8 cellular contexts compared by ENCODE assay signal in the genomic region with DNA sequence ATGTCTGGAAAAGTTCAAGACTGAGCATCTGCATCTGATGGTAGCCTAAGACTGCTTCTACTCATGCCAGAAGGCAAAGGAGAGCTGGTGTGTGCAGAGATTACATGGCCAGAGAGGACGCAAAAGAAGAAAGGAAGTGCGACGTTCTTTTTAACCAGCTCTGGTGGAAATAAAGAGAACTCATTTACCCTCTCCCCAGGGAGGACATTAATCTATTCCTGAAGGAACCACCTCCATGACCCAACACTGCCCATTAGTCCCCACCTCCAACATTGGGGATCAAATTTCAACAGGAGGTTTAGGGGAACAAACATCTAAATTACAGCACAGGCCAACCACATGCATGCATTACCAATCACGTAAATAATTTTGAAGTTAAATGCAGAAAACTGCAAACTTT. TPM values are rescaled to one million over a fixed set of nuclear protein-coding genes. Genes with fewer than 3 reads are reported as not detected.
DNase-seq lines count a peak whose midpoint lies in the region; ATAC-seq, FAIRE-seq and TF ChIP-seq lines count a peak whose summit lies in the region.

No MANE protein-coding gene starts in this region.

- POLR2A ChIA-PET in CD8-positive, alpha-beta T cell (lab: Charles Lee) = interaction anchor here (0.8 to 4.8 kb wide), 2 partner anchors 108 to 116 kb away, joined by 3 to 83 read pairs; a partner anchor contains a TSS
- POLR2A ChIA-PET in K562 (lab: Yijun Ruan, JAX) = interaction anchor here (0.8 to 1.2 kb wide), 4 partner anchors 9 to 17 kb away, joined by 3 to 5 read pairs (median 4); no protein-coding TSS in a partner anchor

- peaks cover 87% of the 10 kb centered on the region for H3K79me2 ChIP-seq in Karpas-422 (ENCODE audit: low read length)
- H3K79me2 ChIP-seq in K562 (ENCODE audit: control insufficient read depth, insufficient read depth, low read length) = peaks cover 79% of the 10 kb centered on the region

- intact Hi-C loops in CD8-positive, alpha-beta T cell (cut with DNase I, micrococcal nuclease) = loop anchor here (2.0 to 10.0 kb wide), 4 partner anchors 57 to 1734 kb away; a partner anchor contains a TSS
- intact Hi-C loops in K562 (cut with micrococcal nuclease) = loop anchor here (5.0 kb wide), 1 partner anchor 97 kb away; a partner anchor contains a TSS

- no peak for TF ChIP-seq RAD21 in K562 (CRISPR knock-in tag; conservative IDR thresholded peaks at IDR 0.05 in 1 of 2, IDR thresholded peaks at IDR 0.05 in 1 of 2)

- H2AFZ ChIP-seq in Karpas-422 (ENCODE audit: low read length) (no peak overlapping the region), K562 (ENCODE audit: low read depth, low read length) (peak overlapping the region; percentile 93; the same call in 1 of the 2 replicates)

- H3K4me3 ChIP-seq in CD8-positive, alpha-beta T cell (ENCODE audit: low read depth, low read length) = peak overlapping the region; percentile 56
- peak overlapping the region; percentile 97 for H3K4me3 ChIP-seq in Karpas-422 (ENCODE audit: low read length)
- peak overlapping the region; percentile 97 for H3K4me3 ChIP-seq in K562
- no peak overlapping the region for H3K4me3 ChIP-seq in small intestine (ENCODE audit: low read depth in 1 of 2, low read length in 2 of 2)

- peak overlapping the region; percentile 90 for H3K4me3 Mint-ChIP-seq in CD8-positive, alpha-beta T cell
- H3K4me3 Mint-ChIP-seq in naive B cell = peak overlapping the region; percentile 95 to 99 (median 97)

- peaks cover 10% of the 10 kb centered on the region; the same call in 1 of the 2 replicates for H4K20me1 ChIP-seq in Karpas-422 (ENCODE audit: insufficient read depth, low read depth, low read length)
- no peaks in the 10 kb centered on the region; the same call in 1 of the 2 replicates for H4K20me1 ChIP-seq in K562 (replicated peaks; ENCODE audit: control insufficient read depth, insufficient read depth, low read length)

- peaks cover 25% of the 10 kb centered on the region for H3K36me3 Mint-ChIP-seq in CD8-positive, alpha-beta T cell
- peaks cover 6 to 11% of the 10 kb centered on the region in 2 donors for H3K36me3 Mint-ChIP-seq in naive B cell

- H3K27me3 Mint-ChIP-seq in CD8-positive, alpha-beta T cell (ENCODE audit: low read depth) = no peaks in the 10 kb centered on the region
- H3K27me3 Mint-ChIP-seq in naive B cell = no peaks in the 10 kb centered on the region

- H3K27me3 ChIP-seq in CD8-positive, alpha-beta T cell (ENCODE audit: insufficient read depth, low read length) = no peaks in the 10 kb centered on the region
- H3K27me3 ChIP-seq in Karpas-422 (ENCODE audit: low read length) (no peaks in the 10 kb centered on the region), K562 (ENCODE audit: control insufficient read depth in 2 of 2, insufficient read depth in 2 of 2, low read length in 2 of 2) (no peaks in the 10 kb centered on the region), small intestine (ENCODE audit: control insufficient read depth in 2 of 2, insufficient read depth in 2 of 2, low read length in 2 of 2) (no peaks in the 10 kb centered on the region)

- H3K4me1 Mint-ChIP-seq in CD8-positive, alpha-beta T cell (ENCODE audit: low read depth) = peaks cover 48% of the 10 kb centered on the region
- peaks cover 16 to 35% (median 34%) of the 10 kb centered on the region in 3 donors for H3K4me1 Mint-ChIP-seq in naive B cell

- TF ChIP-seq EP300 in K562 (IDR thresholded peaks at IDR 0.05; ENCODE audit: low read length) = no peak

- FAIRE-seq in K562 (lab: Jason Lieb, UNC) (peak; percentile 35), small intestine (lab: Jason Lieb, UNC) (no peak)

- H3K4me2 ChIP-seq in Karpas-422 (ENCODE audit: low read depth, low read length, poor library complexity, severe bottlenecking) = peak overlapping the region; percentile 76
- H3K4me2 ChIP-seq in K562 (ENCODE audit: insufficient read depth, low read length) = peak overlapping the region; percentile 87

- TF ChIP-seq POLR2A in K562 (conservative IDR thresholded peaks at IDR 0.05) = no peak

- peaks cover 21% of the 10 kb centered on the region for H3K4me1 ChIP-seq in CD8-positive, alpha-beta T cell (ENCODE audit: insufficient read depth, low read length)
- H3K4me1 ChIP-seq in Karpas-422 (ENCODE audit: low read length) (peaks cover 39% of the 10 kb centered on the region), K562 (replicated peaks in 1 of 2; ENCODE audit: control insufficient read depth in 2 of 2, insufficient read depth in 2 of 2, low read length in 2 of 2) (peaks cover 8 to 16% of the 10 kb centered on the region in 2 experiments; a peak in 4 of 5 replicates), small intestine (ENCODE audit: control insufficient read depth in 2 of 2, insufficient read depth in 1 of 2, low read depth in 1 of 2, low read length in 1 of 2) (peaks cover 0 to 5% of the 10 kb centered on the region in 2 donors)

- in situ Hi-C loops in K562 (cut with MboI) = no loop called here

- H3K9me3 Mint-ChIP-seq in CD8-positive, alpha-beta T cell = peaks cover 8% of the 10 kb centered on the region
- peaks cover 0 to 11% (median 4%) of the 10 kb centered on the region in 7 donors for H3K9me3 Mint-ChIP-seq in naive B cell

- no peak for TF ChIP-seq CTCF in CD8-positive, alpha-beta T cell (IDR thresholded peaks at IDR 0.05)
- TF ChIP-seq CTCF in K562 (IDR thresholded peaks at IDR 0.05 in 2 of 3, conservative IDR thresholded peaks at IDR 0.05 in 1 of 3; ENCODE audit: insufficient read depth in 2 of 3, low read depth in 1 of 3, low read length in 3 of 3) = no peak

- H3K9ac ChIP-seq in Karpas-422 (ENCODE audit: low read length) (peak overlapping the region; percentile 98), K562 (ENCODE audit: insufficient read depth in 1 of 2, low read depth in 2 of 2, low read length in 2 of 2) (peak overlapping the region; percentile 43 to 85; a peak in 3 of 4 replicates)

- BruUV-seq in K562 (replicated peaks; lab: Mats Ljungman, UMichigan) = no TSS peak

- no peaks in the 10 kb centered on the region for H3K36me3 ChIP-seq in CD8-positive, alpha-beta T cell (ENCODE audit: insufficient read depth, low read length)
- H3K36me3 ChIP-seq in Karpas-422 (ENCODE audit: insufficient read depth, low read length) = peaks cover 28% of the 10 kb centered on the region
- no peaks in the 10 kb centered on the region; the same call in 1 of the 3 replicates for H3K36me3 ChIP-seq in K562 (ENCODE audit: control insufficient read depth, insufficient read depth, low read length)
- no peaks in the 10 kb centered on the region for H3K36me3 ChIP-seq in small intestine (ENCODE audit: control insufficient read depth in 2 of 2, insufficient read depth in 2 of 2, low read length in 2 of 2)

- CTCF ChIA-PET in CD8-positive, alpha-beta T cell (lab: Charles Lee) = interaction anchor here (0.8 to 5.9 kb wide), 6 partner anchors 12 to 469 kb away, joined by 3 to 46 read pairs (median 5); a partner anchor contains a TSS
- CTCF ChIA-PET in K562 (lab: Yijun Ruan, JAX; ENCODE audit: low intra/inter-chr PET ratio) = no interaction called here

- WGBS in K562 (ENCODE audit: insufficient coverage, low coverage, missing lambda C conversion rate) = 0% methylated on average over 4 of the region's 4 CpGs
- whole genome bisulfite sequencing in small intestine, 3 donors = 58 to 77% (median 66%) methylated on average over 4 of the region's 4 CpGs

- no peaks in the 10 kb centered on the region for H3K9me1 ChIP-seq in K562 (ENCODE audit: control insufficient read depth, insufficient read depth, low read length)

- H3K27ac Mint-ChIP-seq in CD8-positive, alpha-beta T cell = peak overlapping the region; percentile 98
- H3K27ac Mint-ChIP-seq in naive B cell = peak overlapping the region in 3 of 6 donors; percentile 24 to 88 (median 87)

- no peak for ATAC-seq in CD8-positive, alpha-beta T cell
- ATAC-seq in K562 = no peak
- no peak for ATAC-seq in naive B cell (ENCODE audit: low read depth in 2 of 2)
- ATAC-seq in HG03520 (IDR thresholded peaks at IDR 0.05; ENCODE audit: unreplicated experiment) = no peak
- ATAC-seq in GM21528 (IDR thresholded peaks at IDR 0.05; ENCODE audit: low FRiP score, unreplicated experiment) = no peak

- no peaks in the 10 kb centered on the region for H3K9me3 ChIP-seq in CD8-positive, alpha-beta T cell (ENCODE audit: low read length)
- no peaks in the 10 kb centered on the region for H3K9me3 ChIP-seq in Karpas-422 (ENCODE audit: low read length)
- no peaks in the 10 kb centered on the region for H3K9me3 ChIP-seq in K562 (replicated peaks; ENCODE audit: control insufficient read depth, insufficient read depth, low read depth, low read length)
- no peaks in the 10 kb centered on the region for H3K9me3 ChIP-seq in small intestine (ENCODE audit: control insufficient read depth, low read depth)

- no peaks in the 10 kb centered on the region for H3K9me2 ChIP-seq in Karpas-422 (replicated peaks; ENCODE audit: insufficient read depth, low read length)

- no peak for DNase-seq in CD8-positive, alpha-beta T cell
- peak; percentile 82 for DNase-seq in Karpas-422
- DNase-seq in K562 (ENCODE audit: extremely low read depth in 1 of 4, low spot score in 3 of 4) = peak in 2 of 4 experiments; percentile 12 to 49
- no peak for DNase-seq in naive B cell
- no peak for DNase-seq in small intestine
- DNase-seq in NCI-H2029 treated with DMSO at 0.1 percent for 48 hours (lab: John Stamatoyannopoulos, UW) = no peak

- H3K27ac ChIP-seq in CD8-positive, alpha-beta T cell (ENCODE audit: low read depth, low read length) = no peak overlapping the region
- H3K27ac ChIP-seq in Karpas-422 (ENCODE audit: low read length) (peak overlapping the region; percentile 92), K562 (ENCODE audit: extremely low read depth, low read depth, low read length) (peak overlapping the region; percentile 94; the same call in 1 of the 3 replicates), small intestine (ENCODE audit: low read depth in 1 of 2, low read length in 1 of 2) (no peak overlapping the region)

RNA-seq across cellular contexts. Expression of a gene that starts 1.5 kb away (rescaled TPM):
- 10 to 100 TPM; 54.8 to 68.7 TPM for total RNA-seq in CD8-positive, alpha-beta T cell
- 42.3 and 77.7 TPM in 2 replicates for total RNA-seq in Karpas-422 (2014; rRNA removed; shearing (Covaris generic); ENCODE audit: low replicate concordance)
- total RNA-seq in K562 (2011; cell fraction: chromatin; rRNA removed; ENCODE audit: low replicate concordance) = 18.7 and 56.8 TPM in 2 replicates
- total RNA-seq in K562 (2011; cell fraction: nucleolus; rRNA removed) = 11.3 and 15.9 TPM in 2 replicates
- 30.7 and 64.5 TPM in 2 replicates for total RNA-seq in K562 (2011; cell fraction: nucleoplasm; rRNA removed)
- total RNA-seq in K562 (2014; rRNA removed) (14.9 and 23.2 TPM in 2 replicates), K562 (2014; rRNA removed; fragmentation: Illumina TruSeq; extraction: Trizol) (24.4 and 25.0 TPM in 2 replicates), K562 (2015; rRNA removed; fragmentation: Illumina TruSeq; extraction: Trizol) (23.2 and 27.1 TPM in 2 replicates), K562 (2021) (22.6 and 23.2 TPM in 2 replicates)
- polyA plus RNA-seq in K562 (2011; rRNA removed) (22.9 and 30.5 TPM in 2 replicates), K562 (2014; fragmentation: Illumina TruSeq; extraction: Trizol) (26.4 and 30.0 TPM in 2 replicates), K562 (2014; fragmentation: Nextera tagmentation; extraction: Ambion mirVana) (10 to 100 TPM; 17.3 to 24.4 TPM), K562 (2014; rRNA removed) (22.2 and 25.7 TPM in 2 replicates), naive B cell (ENCODE audit: low read depth in 6 of 6) (10 to 100 TPM; 40.2 to 48.7 (median 42.6) TPM), small intestine (10 to 100 TPM in 2 of 3 donors, 1 to 10 TPM in 1; 8.9 to 17.7 (median 12.7) TPM)
- polyA plus RNA-seq in K562 (2011; cell fraction: cytosol; rRNA removed) = 4.0 and 8.7 TPM in 2 replicates
- polyA plus RNA-seq in K562 (2011; cell fraction: nucleus; rRNA removed) = 6.3 and 11.6 TPM in 2 replicates
- polyA plus RNA-seq in K562 (2012) = 17.4 and 19.4 TPM in 2 replicates
- polyA minus RNA-seq in K562 (2011; rRNA and poly(A)+ RNA removed) = 46.4 and 62.6 TPM in 2 replicates
- 13.9 and 16.8 TPM in 2 replicates for polyA minus RNA-seq in K562 (2011; cell fraction: cytosol; rRNA and poly(A)+ RNA removed)
- 18.2 and 29.5 TPM in 2 replicates for polyA minus RNA-seq in K562 (2011; cell fraction: nucleus; rRNA and poly(A)+ RNA removed)

RNA-seq across cellular contexts. Expression of a gene that starts 41.6 kb away (rescaled TPM):
- total RNA-seq in CD8-positive, alpha-beta T cell = under 1 TPM in 1 of 2 experiments, not detected in 1; 0.24 TPM
- total RNA-seq in Karpas-422 (2014; rRNA removed; shearing (Covaris generic); ENCODE audit: low replicate concordance) = 11.4 and 17.0 TPM in 2 replicates
- 7.0 and 14.8 TPM in 2 replicates for total RNA-seq in K562 (2011; cell fraction: chromatin; rRNA removed; ENCODE audit: low replicate concordance)
- 5.0 and 6.0 TPM in 2 replicates for total RNA-seq in K562 (2011; cell fraction: nucleolus; rRNA removed)
- total RNA-seq in K562 (2011; cell fraction: nucleoplasm; rRNA removed) = 9.5 and 10.6 TPM in 2 replicates
- total RNA-seq in K562 (2014; rRNA removed) = 2.1 and 3.6 TPM in 2 replicates
- total RNA-seq in K562 (2014; rRNA removed; fragmentation: Illumina TruSeq; extraction: Trizol) = 3.2 and 4.3 TPM in 2 replicates
- 2.8 and 3.8 TPM in 2 replicates for total RNA-seq in K562 (2015; rRNA removed; fragmentation: Illumina TruSeq; extraction: Trizol)
- 2.1 and 3.1 TPM in 2 replicates for total RNA-seq in K562 (2021)
- 4.5 and 5.9 TPM in 2 replicates for polyA plus RNA-seq in K562 (2011; rRNA removed)
- 1.5 and 3.7 TPM in 2 replicates for polyA plus RNA-seq in K562 (2011; cell fraction: cytosol; rRNA removed)
- polyA plus RNA-seq in K562 (2011; cell fraction: nucleus; rRNA removed) = 4.5 and 5.1 TPM in 2 replicates
- polyA plus RNA-seq in K562 (2012) = 2.3 and 2.6 TPM in 2 replicates
- 2.6 and 3.0 TPM in 2 replicates for polyA plus RNA-seq in K562 (2014; fragmentation: Illumina TruSeq; extraction: Trizol)
- polyA plus RNA-seq in K562 (2014; fragmentation: Nextera tagmentation; extraction: Ambion mirVana) = 1 to 10 TPM; 2.8 to 3.1 TPM
- polyA plus RNA-seq in K562 (2014; rRNA removed) = 2.7 and 3.3 TPM in 2 replicates
- 3.9 and 5.0 TPM in 2 replicates for polyA minus RNA-seq in K562 (2011; rRNA and poly(A)+ RNA removed)
- polyA minus RNA-seq in K562 (2011; cell fraction: cytosol; rRNA and poly(A)+ RNA removed) = 0.91 and 2.0 TPM in 2 replicates
- polyA minus RNA-seq in K562 (2011; cell fraction: nucleus; rRNA and poly(A)+ RNA removed) = 3.2 and 3.5 TPM in 2 replicates
- polyA plus RNA-seq in naive B cell (ENCODE audit: low read depth in 6 of 6) = not detected
- polyA plus RNA-seq in small intestine = 1 to 10 TPM in 1 of 3 donors, not detected in 2; 5.1 TPM

Comparison
In these comparisons a context has a peak if more than half of its experiments do, and no peak if none do; other contexts are left out.
1. H3K27ac ChIP-seq: peak in Karpas-422 (single experiment) and K562 (single experiment); none in CD8-positive, alpha-beta T cell (single experiment) and small intestine (0 of 2).
2. H3K4me3 ChIP-seq: peak in CD8-positive, alpha-beta T cell (single experiment), Karpas-422 (single experiment) and K562 (single experiment); none in small intestine (0 of 2).